ENCODE assay signal across 14 cellular contexts in genomic region chr16:57578521-57579360, GRCh38. TPM values are rescaled to one million over a fixed set of nuclear protein-coding genes. Genes with fewer than 3 reads are reported as not detected.
DNase-seq lines count a peak whose midpoint lies in the region; ATAC-seq and FAIRE-seq lines count a peak whose summit lies in the region.
"Had no signal": no experiment of that assay in that cellular context is flagged by ENCODE, and none has a peak within 500 bp of the region (broad histone marks: within the 10 kb centered on the region; RNA-seq: fewer than 3 reads in every experiment).

No MANE protein-coding gene starts in this region.

- POLR2A ChIA-PET in CD4-positive, alpha-beta memory T cell (lab: Charles Lee; ENCODE audit: partially characterized antibody) = interaction anchor here (0.7 to 3.0 kb wide), 6 partner anchors 12 to 232 kb away, joined by 3 to 9 read pairs (median 4); partner anchors contain the start of gene CCDC102A
- POLR2A ChIA-PET in naive thymus-derived CD8-positive, alpha-beta T cell (lab: Charles Lee) = interaction anchor here (1.5 to 3.6 kb wide), 3 partner anchors 15 to 70 kb away, joined by 5 to 20 read pairs (median 8); no protein-coding TSS in a partner anchor

- intact Hi-C loops in CD4-positive, alpha-beta memory T cell (cut with micrococcal nuclease) = loop anchor here (5.0 kb wide), 2 partner anchors 159 to 179 kb away; partner anchors contain the start of gene KATNB1
- intact Hi-C loops in activated T-helper 2 cell treated with anti-CD3 and anti-CD28 coated beads, Interferon-gamma antibody, Interleukin-2, Interleukin-4, amounts not matched to agents 10 μg/mL and 5 μg/mL and 100 μg/mL, durations not matched to agents 14 hours and 24 hours and 36 hours (cut with micrococcal nuclease) = loop anchor here (1.0 to 10.0 kb wide), 2 partner anchors 158 to 316 kb away; no protein-coding TSS in a partner anchor

- H3K27me3 ChIP-seq in CD4-positive, alpha-beta memory T cell (ENCODE audit: insufficient read depth, low read length) = no peaks in the 10 kb centered on the region
- H3K27me3 ChIP-seq in H7 (ENCODE audit: control insufficient read depth, insufficient read depth, low read length) (no peaks in the 10 kb centered on the region), small intestine (ENCODE audit: control insufficient read depth in 2 of 2, insufficient read depth in 2 of 2, low read length in 2 of 2) (no peaks in the 10 kb centered on the region)
- H3K27me3 ChIP-seq: ascending aorta had no signal

- no peaks in the 10 kb centered on the region for H3K36me3 ChIP-seq in CD4-positive, alpha-beta memory T cell (ENCODE audit: insufficient read depth, low read length)
- H3K36me3 ChIP-seq in KOPT-K1 (ENCODE audit: insufficient read depth, low read length) (no peaks in the 10 kb centered on the region), H7 (replicated peaks; ENCODE audit: control insufficient read depth, insufficient read depth, low read length) (no peaks in the 10 kb centered on the region), small intestine (ENCODE audit: control insufficient read depth in 2 of 2, insufficient read depth in 2 of 2, low read length in 2 of 2) (no peaks in the 10 kb centered on the region)
- H3K36me3 ChIP-seq: ascending aorta, lower lobe of right lung had no signal

- no peaks in the 10 kb centered on the region for H3K9me3 ChIP-seq in CD4-positive, alpha-beta memory T cell (ENCODE audit: control insufficient read depth in 1 of 2, low read length in 2 of 2)
- H3K9me3 ChIP-seq in KOPT-K1 (ENCODE audit: insufficient read depth, low read length, poor library complexity, severe bottlenecking) = no peaks in the 10 kb centered on the region
- H3K9me3 ChIP-seq in small intestine (ENCODE audit: control insufficient read depth, low read depth) = no peaks in the 10 kb centered on the region
- H3K9me3 ChIP-seq: ascending aorta, lower lobe of right lung had no signal

- H3K4me3 ChIP-seq in CD4-positive, alpha-beta memory T cell (ENCODE audit: low read length in 2 of 2) = no peak overlapping the region
- H3K4me3 ChIP-seq in H7 (ENCODE audit: insufficient read depth, low read depth, low read length) = no peak overlapping the region
- no peak overlapping the region for H3K4me3 ChIP-seq in small intestine (ENCODE audit: low read depth in 1 of 2, low read length in 2 of 2)
- H3K4me3 ChIP-seq: ascending aorta, lower lobe of right lung had no signal

- ATAC-seq in naive thymus-derived CD8-positive, alpha-beta T cell = no peak

- no peaks in the 10 kb centered on the region for H3K9me3 Mint-ChIP-seq in CD4-positive, alpha-beta memory T cell
- no peaks in the 10 kb centered on the region for H3K9me3 Mint-ChIP-seq in activated T-helper 2 cell treated with anti-CD3 and anti-CD28 coated beads, Interferon-gamma antibody, Interleukin-2, Interleukin-4, amounts not matched to agents 10 μg/mL and 5 μg/mL and 100 μg/mL, durations not matched to agents 14 hours and 24 hours and 36 hours
- H3K9me3 Mint-ChIP-seq in naive thymus-derived CD8-positive, alpha-beta T cell = no peaks in the 10 kb centered on the region

- DNase-seq in CD4-positive, alpha-beta memory T cell = no peak
- DNase-seq in activated T-helper 2 cell treated with anti-CD3 and anti-CD28 coated beads, Interferon-gamma antibody, Interleukin-2, Interleukin-4, amounts not matched to agents 10 μg/mL and 5 μg/mL and 100 μg/mL, durations not matched to agents 14 hours and 24 hours and 36 hours (ENCODE audit: low spot score) = no peak
- no peak for DNase-seq in naive thymus-derived CD8-positive, alpha-beta T cell
- DNase-seq in H7 (no peak), 8988T (no peak), small intestine (no peak)
- DNase-seq: activated CD4-positive, alpha-beta T cell treated with anti-CD3 and anti-CD28 coated beads for 4 hours; lower lobe of right lung; NCI-H1048; NCI-H69; stimulated activated CD4-positive, alpha-beta T cell treated with anti-CD3 and anti-CD28 coated beads, Interleukin-4, amount 100 ng/mL, for 24 hours had no signal

- H3K4me1 Mint-ChIP-seq in CD4-positive, alpha-beta memory T cell = peaks cover 15 to 43% (median 31%) of the 10 kb centered on the region in 4 donors
- peaks cover 42% of the 10 kb centered on the region for H3K4me1 Mint-ChIP-seq in activated T-helper 2 cell treated with anti-CD3 and anti-CD28 coated beads, Interferon-gamma antibody, Interleukin-2, Interleukin-4, amounts not matched to agents 10 μg/mL and 5 μg/mL and 100 μg/mL, durations not matched to agents 14 hours and 24 hours and 36 hours (ENCODE audit: low read depth)
- peaks cover 33 to 57% (median 40%) of the 10 kb centered on the region in 4 donors for H3K4me1 Mint-ChIP-seq in naive thymus-derived CD8-positive, alpha-beta T cell

- FAIRE-seq in small intestine (lab: Jason Lieb, UNC) = no peak

- WGBS in small intestine, 3 donors = 76 to 83% (median 81%) methylated on average over 14 of the region's 14 CpGs

- peak overlapping the region; percentile 4 to 91 (median 86) for H3K27ac Mint-ChIP-seq in CD4-positive, alpha-beta memory T cell
- peak overlapping the region; percentile 93 for H3K27ac Mint-ChIP-seq in activated T-helper 2 cell treated with anti-CD3 and anti-CD28 coated beads, Interferon-gamma antibody, Interleukin-2, Interleukin-4, amounts not matched to agents 10 μg/mL and 5 μg/mL and 100 μg/mL, durations not matched to agents 14 hours and 24 hours and 36 hours
- H3K27ac Mint-ChIP-seq in naive thymus-derived CD8-positive, alpha-beta T cell = peak overlapping the region; percentile 80 to 92 (median 86)

- H3K36me3 Mint-ChIP-seq in CD4-positive, alpha-beta memory T cell = peaks cover 0 to 2% of the 10 kb centered on the region in 2 donors
- no peaks in the 10 kb centered on the region for H3K36me3 Mint-ChIP-seq in activated T-helper 2 cell treated with anti-CD3 and anti-CD28 coated beads, Interferon-gamma antibody, Interleukin-2, Interleukin-4, amounts not matched to agents 10 μg/mL and 5 μg/mL and 100 μg/mL, durations not matched to agents 14 hours and 24 hours and 36 hours (ENCODE audit: low read depth)
- H3K36me3 Mint-ChIP-seq in naive thymus-derived CD8-positive, alpha-beta T cell = no peaks in the 10 kb centered on the region

- no peaks in the 10 kb centered on the region for H3K27me3 Mint-ChIP-seq in CD4-positive, alpha-beta memory T cell
- peaks cover 3% of the 10 kb centered on the region for H3K27me3 Mint-ChIP-seq in activated T-helper 2 cell treated with anti-CD3 and anti-CD28 coated beads, Interferon-gamma antibody, Interleukin-2, Interleukin-4, amounts not matched to agents 10 μg/mL and 5 μg/mL and 100 μg/mL, durations not matched to agents 14 hours and 24 hours and 36 hours (ENCODE audit: low read depth)
- H3K27me3 Mint-ChIP-seq in naive thymus-derived CD8-positive, alpha-beta T cell = no peaks in the 10 kb centered on the region

- H3K4me1 ChIP-seq in CD4-positive, alpha-beta memory T cell (ENCODE audit: insufficient read depth, low read length) = peaks cover 30% of the 10 kb centered on the region
- no peaks in the 10 kb centered on the region for H3K4me1 ChIP-seq in small intestine (ENCODE audit: control insufficient read depth in 2 of 2, insufficient read depth in 1 of 2, low read depth in 1 of 2, low read length in 1 of 2)
- H3K4me1 ChIP-seq: ascending aorta had no signal

- CTCF ChIA-PET in CD4-positive, alpha-beta memory T cell (lab: Charles Lee; ENCODE audit: partially characterized antibody) = interaction anchor here (3.4 to 8.9 kb wide), 4 partner anchors 13 to 157 kb away, joined by 16 to 190 read pairs (median 46); partner anchors contain the start of gene KATNB1

- peak overlapping the region; percentile 2 for H3K27ac ChIP-seq in CD4-positive, alpha-beta memory T cell (ENCODE audit: low read depth, low read length)
- H3K27ac ChIP-seq in KOPT-K1 (ENCODE audit: low read depth, low read length, poor library complexity, severe bottlenecking) (peak overlapping the region; percentile 81), small intestine (ENCODE audit: low read depth in 1 of 2, low read length in 1 of 2) (peak overlapping the region in 1 of 2 donors; percentile 21)
- H3K27ac ChIP-seq: ascending aorta, lower lobe of right lung had no signal

- peak overlapping the region in 6 of 8 donors; percentile 5 to 72 (median 32) for H3K4me3 Mint-ChIP-seq in CD4-positive, alpha-beta memory T cell
- H3K4me3 Mint-ChIP-seq in activated T-helper 2 cell treated with anti-CD3 and anti-CD28 coated beads, Interferon-gamma antibody, Interleukin-2, Interleukin-4, amounts not matched to agents 10 μg/mL and 5 μg/mL and 100 μg/mL, durations not matched to agents 14 hours and 24 hours and 36 hours (ENCODE audit: low read depth) = peak overlapping the region; percentile 19
- peak overlapping the region in 9 of 10 donors; percentile 7 to 80 (median 50) for H3K4me3 Mint-ChIP-seq in naive thymus-derived CD8-positive, alpha-beta T cell

RNA-seq across cellular contexts. Expression of gene ADGRG5, which starts 36.3 kb away (rescaled TPM):
- 1 to 10 TPM; 1.5 to 3.0 TPM for total RNA-seq in CD4-positive, alpha-beta memory T cell
- polyA plus RNA-seq in CD4-positive, alpha-beta memory T cell = 1 to 10 TPM; 2.3 to 3.8 TPM
- total RNA-seq in activated T-helper 2 cell treated with anti-CD3 and anti-CD28 coated beads, Interferon-gamma antibody, Interleukin-2, Interleukin-4, amounts not matched to agents 10 μg/mL and 5 μg/mL and 100 μg/mL, durations not matched to agents 14 hours and 24 hours and 36 hours = 2.1 and 2.8 TPM in 2 replicates
- total RNA-seq in naive thymus-derived CD8-positive, alpha-beta T cell = 1 to 10 TPM in 1 of 2 experiments, under 1 TPM in 1; 0.60 to 1.1 TPM
- polyA plus RNA-seq in naive thymus-derived CD8-positive, alpha-beta T cell = 10 to 100 TPM in 1 of 3 donors, 1 to 10 TPM in 2; 2.5 to 12.8 (median 4.4) TPM
- 6.2 and 6.4 TPM in 2 replicates for total RNA-seq in H7 (2014; rRNA removed; shearing (Covaris generic))
- polyA plus RNA-seq in small intestine = 1 to 10 TPM; 2.4 to 3.9 (median 3.4) TPM
- total RNA-seq: ascending aorta, pulmonary artery endothelial cell had no signal

RNA-seq across cellular contexts. Expression of gene CCDC102A, which starts 42.4 kb away (rescaled TPM):
- total RNA-seq in CD4-positive, alpha-beta memory T cell = 1 to 10 TPM; 4.7 to 5.4 TPM
- polyA plus RNA-seq in CD4-positive, alpha-beta memory T cell = 1 to 10 TPM; 1.2 to 9.9 TPM
- total RNA-seq in activated T-helper 2 cell treated with anti-CD3 and anti-CD28 coated beads, Interferon-gamma antibody, Interleukin-2, Interleukin-4, amounts not matched to agents 10 μg/mL and 5 μg/mL and 100 μg/mL, durations not matched to agents 14 hours and 24 hours and 36 hours = 6.3 and 6.8 TPM in 2 replicates
- 1 to 10 TPM; 7.0 to 9.7 TPM for total RNA-seq in naive thymus-derived CD8-positive, alpha-beta T cell
- polyA plus RNA-seq in naive thymus-derived CD8-positive, alpha-beta T cell = 10 to 100 TPM in 1 of 3 donors, 1 to 10 TPM in 2; 7.8 to 17.0 (median 9.2) TPM
- 9.3 and 10.4 TPM in 2 replicates for total RNA-seq in H7 (2014; rRNA removed; shearing (Covaris generic))
- polyA plus RNA-seq in small intestine = 1 to 10 TPM; 1.1 to 2.8 (median 1.6) TPM

RNA-seq across cellular contexts. Expression of gene ADGRG1, which starts 49.7 kb away (rescaled TPM):
- under 1 TPM; 0.33 to 0.41 TPM for total RNA-seq in CD4-positive, alpha-beta memory T cell
- polyA plus RNA-seq in CD4-positive, alpha-beta memory T cell = under 1 TPM in 1 of 2 donors, not detected in 1; 0.53 TPM
- 1.8 and 1.9 TPM in 2 replicates for total RNA-seq in activated T-helper 2 cell treated with anti-CD3 and anti-CD28 coated beads, Interferon-gamma antibody, Interleukin-2, Interleukin-4, amounts not matched to agents 10 μg/mL and 5 μg/mL and 100 μg/mL, durations not matched to agents 14 hours and 24 hours and 36 hours
- total RNA-seq in naive thymus-derived CD8-positive, alpha-beta T cell = under 1 TPM; 0.47 to 0.77 TPM
- 10 to 100 TPM in 1 of 3 donors, 1 to 10 TPM in 2; 1.3 to 56.5 (median 1.5) TPM for polyA plus RNA-seq in naive thymus-derived CD8-positive, alpha-beta T cell
- 0.38 and 0.44 TPM in 2 replicates for total RNA-seq in H7 (2014; rRNA removed; shearing (Covaris generic))
- polyA plus RNA-seq in small intestine = 10 to 100 TPM in 1 of 3 donors, 1 to 10 TPM in 2; 4.1 to 47.8 (median 4.2) TPM
